22 cellular contexts compared by ENCODE assay signal in the genomic region with DNA sequence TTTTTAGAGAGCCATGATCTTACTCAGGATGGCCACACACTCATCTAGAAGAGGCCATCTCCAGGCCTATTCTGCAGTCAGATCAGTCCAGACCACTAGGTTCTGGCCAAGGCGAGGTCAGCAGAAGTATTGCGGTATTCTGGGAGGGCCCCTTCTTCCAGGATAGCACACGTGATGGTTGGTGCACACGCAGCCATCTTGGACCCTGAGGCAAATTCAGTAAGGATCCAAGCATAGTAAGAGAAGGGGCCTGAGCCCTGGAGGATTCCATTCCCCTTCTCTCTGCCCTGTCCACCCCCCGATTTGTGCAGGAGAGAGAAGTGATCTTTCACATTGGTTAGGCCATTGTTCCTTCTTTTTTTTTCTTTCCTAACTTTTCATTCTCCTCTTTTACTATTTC.
"Had no signal": no experiment of that assay in that cellular context is flagged by ENCODE, and none has a peak within 500 bp of the region (broad histone marks: within the 10 kb centered on the region; RNA-seq: fewer than 3 reads in every experiment).

No MANE protein-coding gene starts in this region.

- H3K27me3 ChIP-seq: MG63, SJSA1 had no signal

- H3K9me3 ChIP-seq: MG63, SJSA1 had no signal

- H3K4me1 ChIP-seq: SJSA1 had no signal

- H3K4me3 Mint-ChIP-seq: T-cell had no signal

- H3K4me3 ChIP-seq: MG63, SJSA1, SK-N-MC had no signal

- DNase-seq: Karpas-422, KG1, MG63, NCI-H1092, NCI-H1105 treated with DMSO at 0.1 percent for 48 hours, NCI-H1417 treated with DMSO at 0.1 percent for 48 hours, NCI-H146, NCI-H1694 treated with DMSO at 0.1 percent for 48 hours, NCI-H1930, NCI-H2081, NCI-H2171, NCI-H226, NCI-H446, NCI-H510A, NCI-H524 treated with DMSO at 0.1 percent for 48 hours, NCI-H774, Right ventricle myocardium superior, SIG-M5, SW 1271, T-cell had no signal

- H3K27ac ChIP-seq: SJSA1 had no signal

- H3K36me3 ChIP-seq: MG63, SJSA1 had no signal

- H3K27ac Mint-ChIP-seq: T-cell had no signal

- ATAC-seq: T-cell had no signal

- H3K36me3 Mint-ChIP-seq: T-cell had no signal
